In the genomic region with DNA sequence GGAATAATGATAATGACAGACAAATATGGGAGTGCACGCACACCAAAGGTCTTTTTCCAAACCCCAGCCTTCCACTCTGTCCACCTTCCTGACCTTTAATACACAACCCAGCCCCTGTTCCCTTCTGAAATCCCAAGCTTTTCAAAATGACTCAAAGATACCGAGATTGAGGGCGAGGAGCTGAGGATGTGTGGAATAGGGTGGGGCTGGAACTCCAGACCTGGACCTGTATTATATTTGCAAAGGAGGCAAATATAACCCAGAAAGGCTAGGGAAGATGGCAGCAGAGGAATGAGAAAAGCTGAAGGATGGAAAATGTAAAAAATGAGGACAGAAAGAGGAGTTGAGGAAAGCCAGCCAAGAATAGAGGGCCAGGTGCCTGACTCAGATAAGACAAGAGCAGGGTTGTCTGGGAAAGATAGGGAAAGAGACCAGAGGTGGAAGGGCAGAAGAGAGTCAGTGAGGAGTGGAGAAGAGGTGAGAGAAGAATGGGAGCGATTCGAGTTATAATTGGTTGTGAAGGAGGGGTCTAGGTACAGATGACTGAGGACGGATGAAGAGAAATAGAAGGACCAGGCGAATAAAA, we compare ENCODE assay signal across 8 cellular contexts. TPM values are rescaled to one million over a fixed set of nuclear protein-coding genes. Genes with fewer than 3 reads are reported as not detected.
DNase-seq lines count a peak whose midpoint lies in the region; ATAC-seq and TF ChIP-seq lines count a peak whose summit lies in the region.

No MANE protein-coding gene starts in this region.

- H3K4me1 ChIP-seq in neural progenitor cell = peaks cover 34% of the 10 kb centered on the region

- H3K4me3 ChIP-seq in GM08714 (ENCODE audit: low read length) = peak overlapping the region; percentile 66; the same call in 1 of the 2 replicates
- peak overlapping the region; percentile 100 for H3K4me3 ChIP-seq in neural progenitor cell

- peaks cover 32% of the 10 kb centered on the region for H4K20me1 ChIP-seq in neural progenitor cell (ENCODE audit: low read depth)

- H3K27me3 ChIP-seq in neural progenitor cell = no peaks in the 10 kb centered on the region

- H3K27ac Mint-ChIP-seq in dendritic cell treated with granulocyte-macrophage colony-stimulating factor and Interleukin-4, amounts not matched to agents 40 ng/mL and 50 ng/mL, for 4 days = peak overlapping the region; percentile 16
- H3K27ac Mint-ChIP-seq in neural progenitor cell = peak overlapping the region; percentile 61

- DNase-seq in NCI-H2171 treated with DMSO at 0.1 percent for 48 hours (lab: John Stamatoyannopoulos, UW) = peak; percentile 98
- DNase-seq in neural progenitor cell (ENCODE audit: low spot score) = peak; percentile 41
- DNase-seq in GDM1 (lab: John Stamatoyannopoulos, UW) = no peak
- DNase-seq in hepatic stellate cell (ENCODE audit: low spot score) = no peak

- peaks cover 53% of the 10 kb centered on the region for H3K27me3 Mint-ChIP-seq in dendritic cell treated with granulocyte-macrophage colony-stimulating factor and Interleukin-4, amounts not matched to agents 40 ng/mL and 50 ng/mL, for 4 days
- peaks cover 20% of the 10 kb centered on the region for H3K27me3 Mint-ChIP-seq in neural progenitor cell (ENCODE audit: insufficient read depth, low read depth)

- H3K9me3 ChIP-seq in neural progenitor cell (ENCODE audit: low read depth) = no peaks in the 10 kb centered on the region

- no peak for ATAC-seq in HG02852 (IDR thresholded peaks at IDR 0.05; ENCODE audit: unreplicated experiment)
- no peak for ATAC-seq in GM18519 (IDR thresholded peaks at IDR 0.05; ENCODE audit: low FRiP score, unreplicated experiment)

- peaks cover 57% of the 10 kb centered on the region for H3K4me1 Mint-ChIP-seq in dendritic cell treated with granulocyte-macrophage colony-stimulating factor and Interleukin-4, amounts not matched to agents 40 ng/mL and 50 ng/mL, for 4 days (ENCODE audit: low read depth)
- H3K4me1 Mint-ChIP-seq in neural progenitor cell = peaks cover 62% of the 10 kb centered on the region

- intact Hi-C loops in dendritic cell treated with granulocyte-macrophage colony-stimulating factor and Interleukin-4, amounts not matched to agents 40 ng/mL and 50 ng/mL, for 4 days (cut with micrococcal nuclease) = no loop called here

- peaks cover 24% of the 10 kb centered on the region for H3K36me3 Mint-ChIP-seq in dendritic cell treated with granulocyte-macrophage colony-stimulating factor and Interleukin-4, amounts not matched to agents 40 ng/mL and 50 ng/mL, for 4 days (ENCODE audit: low read depth)
- H3K36me3 Mint-ChIP-seq in neural progenitor cell = peaks cover 10% of the 10 kb centered on the region

- H3K36me3 ChIP-seq in neural progenitor cell = no peaks in the 10 kb centered on the region

- no peak overlapping the region for H2AFZ ChIP-seq in neural progenitor cell (replicated peaks)

- H3K4me3 Mint-ChIP-seq in dendritic cell treated with granulocyte-macrophage colony-stimulating factor and Interleukin-4, amounts not matched to agents 40 ng/mL and 50 ng/mL, for 4 days = peak overlapping the region; percentile 14
- peak overlapping the region; percentile 82 for H3K4me3 Mint-ChIP-seq in neural progenitor cell

- peak overlapping the region; percentile 83 for H3K27ac ChIP-seq in neural progenitor cell

- no peaks in the 10 kb centered on the region for H3K9me3 Mint-ChIP-seq in dendritic cell treated with granulocyte-macrophage colony-stimulating factor and Interleukin-4, amounts not matched to agents 40 ng/mL and 50 ng/mL, for 4 days
- no peaks in the 10 kb centered on the region for H3K9me3 Mint-ChIP-seq in neural progenitor cell

- peak overlapping the region; percentile 89 for H3K4me2 ChIP-seq in neural progenitor cell

- no peak overlapping the region for H3K9ac ChIP-seq in neural progenitor cell

- peaks cover 63% of the 10 kb centered on the region for H3K79me2 ChIP-seq in neural progenitor cell (ENCODE audit: low read depth)

- peaks cover 71% of the 10 kb centered on the region for H3F3A ChIP-seq in neural progenitor cell (ENCODE audit: low read depth)

- TF ChIP-seq CTCF in neural progenitor cell (IDR thresholded peaks at IDR 0.05) = no peak

RNA-seq across cellular contexts. Expression of a gene that starts 1.0 kb away (rescaled TPM):
- total RNA-seq in neural progenitor cell (ENCODE audit: low replicate concordance) = 134 and 608 TPM in 2 replicates

RNA-seq across cellular contexts. Expression of a gene that starts 7.2 kb away (rescaled TPM):
- 0.45 and 2.9 TPM in 2 replicates for total RNA-seq in neural progenitor cell (ENCODE audit: low replicate concordance)

RNA-seq across cellular contexts. Expression of a gene that starts 12.2 kb away (rescaled TPM):
- total RNA-seq in neural progenitor cell (ENCODE audit: low replicate concordance) = 120 and 164 TPM in 2 replicates

RNA-seq across cellular contexts. Expression of a gene that starts 24.2 kb away (rescaled TPM):
- 2.0 and 2.5 TPM in 2 replicates for total RNA-seq in neural progenitor cell (ENCODE audit: low replicate concordance)

RNA-seq across cellular contexts. Expression of a gene that starts 41.3 kb away (rescaled TPM):
- 24.5 and 41.8 TPM in 2 replicates for total RNA-seq in neural progenitor cell (ENCODE audit: low replicate concordance)

Comparison
In these comparisons a context has a peak if more than half of its experiments do, and no peak if none do; other contexts are left out.
1. DNase-seq: peak in NCI-H2171 treated with DMSO at 0.1 percent for 48 hours (single experiment) and neural progenitor cell (single experiment); none in GDM1 (single experiment) and hepatic stellate cell (single experiment).